ENCODE assay signal across 10 cellular contexts in genomic region chr5:9924614-9925013, GRCh38.
A peak's percentile ranks its signal among the peaks of the same experiment; 100 is the strongest.
DNase-seq lines count a peak whose midpoint lies in the region; ATAC-seq and TF ChIP-seq lines count a peak whose summit lies in the region.
"Had no signal": no experiment of that assay in that cellular context is flagged by ENCODE, and none has a peak within 500 bp of the region (broad histone marks: within the 10 kb centered on the region; RNA-seq: fewer than 3 reads in every experiment).

No MANE protein-coding gene starts in this region.

- ATAC-seq in GM18870 (IDR thresholded peaks at IDR 0.05; ENCODE audit: unreplicated experiment): peak; percentile 98
- ATAC-seq in HG03342 (IDR thresholded peaks at IDR 0.05; ENCODE audit: unreplicated experiment): peak; percentile 76
- ATAC-seq in activated T-helper 17 cell treated with anti-CD3 and anti-CD28 coated beads, Interleukin-2, amount 50 U/mL, for 72 hours (replicated peaks): peak; percentile 43
- ATAC-seq in naive thymus-derived CD8-positive, alpha-beta T cell: no peak
- ATAC-seq: natural killer cell treated with Interleukin-12 subunit alpha and Interleukin-12 subunit beta and Interleukin-15 and Interleukin-18, amount 100 ng/mL, for 72 hours had no signal

- no peak overlapping the region for H3K4me3 Mint-ChIP-seq in activated T-helper 17 cell treated with anti-CD3 and anti-CD28 coated beads, Interleukin-2, amount 50 U/mL, for 72 hours
- no peak overlapping the region for H3K4me3 Mint-ChIP-seq in naive thymus-derived CD8-positive, alpha-beta T cell
- H3K4me3 Mint-ChIP-seq: natural killer cell treated with Interleukin-12 subunit alpha and Interleukin-12 subunit beta and Interleukin-15 and Interleukin-18, amount 100 ng/mL, for 72 hours had no signal

- H3K4me1 ChIP-seq in trophoblast cell (ENCODE audit: control insufficient read depth in 1 of 2, insufficient read depth in 2 of 2, low read length in 2 of 2) (peaks cover 16 to 21% of the 10 kb centered on the region in 2 experiments), transverse colon (no peaks in the 10 kb centered on the region)
- H3K4me1 ChIP-seq: upper lobe of left lung had no signal

- H2BK120ac ChIP-seq in trophoblast cell (ENCODE audit: insufficient read depth, low read length, poor library complexity): peak overlapping the region; percentile 6

- H3K4me3 ChIP-seq in trophoblast cell (ENCODE audit: low read depth, low read length): no peak overlapping the region
- no peak overlapping the region for H3K4me3 ChIP-seq in transverse colon
- H3K4me3 ChIP-seq: upper lobe of left lung had no signal

- no peaks in the 10 kb centered on the region for H3K79me2 ChIP-seq in trophoblast cell (ENCODE audit: control insufficient read depth, insufficient read depth, low read length, poor library complexity)

- peak overlapping the region; percentile 57 for H4K8ac ChIP-seq in trophoblast cell (ENCODE audit: low read depth, low read length)

- H3K14ac ChIP-seq in trophoblast cell (ENCODE audit: low read length): peak overlapping the region; percentile 63

- no peaks in the 10 kb centered on the region for H3K27me3 Mint-ChIP-seq in activated T-helper 17 cell treated with anti-CD3 and anti-CD28 coated beads, Interleukin-2, amount 50 U/mL, for 72 hours
- H3K27me3 Mint-ChIP-seq in naive thymus-derived CD8-positive, alpha-beta T cell: peaks cover 0 to 4% (median 0%) of the 10 kb centered on the region in 5 donors
- H3K27me3 Mint-ChIP-seq: natural killer cell treated with Interleukin-12 subunit alpha and Interleukin-12 subunit beta and Interleukin-15 and Interleukin-18, amount 100 ng/mL, for 72 hours had no signal

- peak overlapping the region; percentile 81 for H2AK5ac ChIP-seq in trophoblast cell (ENCODE audit: low read length)

- H2BK5ac ChIP-seq in trophoblast cell (ENCODE audit: low read depth, low read length, poor library complexity): peak overlapping the region; percentile 5

- no CpG with 5 or more reads among the region's 2 CpGs for WGBS in trophoblast cell (ENCODE audit: extremely low coverage, insufficient coverage, insufficient read length)
- 56% methylated on average over 2 of the region's 2 CpGs; no CpG with 5 or more reads in 1 of the 2 donors for WGBS in transverse colon (ENCODE audit: low coverage in 1 of 2), 2 donors

- H4K12ac ChIP-seq in trophoblast cell (ENCODE audit: low read depth, low read length): no peak overlapping the region

- H3K4me1 Mint-ChIP-seq in activated T-helper 17 cell treated with anti-CD3 and anti-CD28 coated beads, Interleukin-2, amount 50 U/mL, for 72 hours: no peaks in the 10 kb centered on the region
- no peaks in the 10 kb centered on the region for H3K4me1 Mint-ChIP-seq in naive thymus-derived CD8-positive, alpha-beta T cell

- H4K91ac ChIP-seq in trophoblast cell (ENCODE audit: low read depth, low read length): peak overlapping the region; percentile 82

- peaks cover 13% of the 10 kb centered on the region for H3K9me3 Mint-ChIP-seq in activated T-helper 17 cell treated with anti-CD3 and anti-CD28 coated beads, Interleukin-2, amount 50 U/mL, for 72 hours
- H3K9me3 Mint-ChIP-seq in naive thymus-derived CD8-positive, alpha-beta T cell: peaks cover 0 to 34% (median 28%) of the 10 kb centered on the region in 9 donors

- no peak for TF ChIP-seq EP300 in transverse colon (IDR thresholded peaks at IDR 0.05; ENCODE audit: low read depth)

- H3K4me2 ChIP-seq in trophoblast cell (ENCODE audit: low read length): no peak overlapping the region

- H3K79me1 ChIP-seq in trophoblast cell (ENCODE audit: low read length): peaks cover 9% of the 10 kb centered on the region

- no peaks in the 10 kb centered on the region for H3K36me3 Mint-ChIP-seq in activated T-helper 17 cell treated with anti-CD3 and anti-CD28 coated beads, Interleukin-2, amount 50 U/mL, for 72 hours (ENCODE audit: low read depth)
- H3K36me3 Mint-ChIP-seq in naive thymus-derived CD8-positive, alpha-beta T cell: peaks cover 0 to 5% (median 0%) of the 10 kb centered on the region in 3 donors
- H3K36me3 Mint-ChIP-seq: natural killer cell treated with Interleukin-12 subunit alpha and Interleukin-12 subunit beta and Interleukin-15 and Interleukin-18, amount 100 ng/mL, for 72 hours had no signal

- no peak overlapping the region for H3K23ac ChIP-seq in trophoblast cell (ENCODE audit: low read length)

- DNase-seq in trophoblast cell: peak in 1 of 2 donors; percentile 58
- DNase-seq in D341Med (ENCODE audit: low spot score): no peak
- no peak for DNase-seq in GM10266 (ENCODE audit: extremely low spot score)
- no peak for DNase-seq in naive thymus-derived CD8-positive, alpha-beta T cell
- DNase-seq in transverse colon: no peak

- peak overlapping the region; percentile 89 for H2BK12ac ChIP-seq in trophoblast cell (ENCODE audit: low read length)

- peak overlapping the region; percentile 35 for H3K18ac ChIP-seq in trophoblast cell (ENCODE audit: low read length)

- H3K9ac ChIP-seq in trophoblast cell (ENCODE audit: low read length): no peak overlapping the region

- intact Hi-C loops in transverse colon (cut with DNase I; ENCODE audit: low total_unique reads): no loop called here

- POLR2A ChIA-PET in naive thymus-derived CD8-positive, alpha-beta T cell (lab: Charles Lee): no interaction called here

- no peaks in the 10 kb centered on the region for H3K27me3 ChIP-seq in trophoblast cell (ENCODE audit: insufficient read depth, low read length)
- H3K27me3 ChIP-seq in transverse colon: no peaks in the 10 kb centered on the region
- H3K27me3 ChIP-seq: upper lobe of left lung had no signal

- H3K27ac Mint-ChIP-seq in activated T-helper 17 cell treated with anti-CD3 and anti-CD28 coated beads, Interleukin-2, amount 50 U/mL, for 72 hours: no peak overlapping the region
- no peak overlapping the region for H3K27ac Mint-ChIP-seq in naive thymus-derived CD8-positive, alpha-beta T cell
- H3K27ac Mint-ChIP-seq: natural killer cell treated with Interleukin-12 subunit alpha and Interleukin-12 subunit beta and Interleukin-15 and Interleukin-18, amount 100 ng/mL, for 72 hours had no signal

- no peak for TF ChIP-seq POLR2A in transverse colon (IDR thresholded peaks at IDR 0.05)

- no peak overlapping the region for H3K4ac ChIP-seq in trophoblast cell (ENCODE audit: low read depth, low read length)

- H3K36me3 ChIP-seq in trophoblast cell (ENCODE audit: control insufficient read depth in 1 of 2, insufficient read depth in 2 of 2, low read length in 2 of 2) (no peaks in the 10 kb centered on the region), transverse colon (no peaks in the 10 kb centered on the region)
- H3K36me3 ChIP-seq: upper lobe of left lung had no signal

- TF ChIP-seq CTCF in GM10266 (IDR thresholded peaks at IDR 0.05; ENCODE audit: control insufficient read depth, insufficient read depth, low read depth, missing control alignments): no peak
- no peak for TF ChIP-seq CTCF in transverse colon (IDR thresholded peaks at IDR 0.05)

- no peak overlapping the region for H2AFZ ChIP-seq in trophoblast cell (ENCODE audit: insufficient read depth, low read length, poor library complexity)

- in situ Hi-C loops in transverse colon (cut with MboI; ENCODE audit: low pct_ligation_motif_present in 1 of 4, low pct_unique_long_range_greater_than_20kb in 1 of 4, low sequenced_read_pairs in 3 of 4): no loop called here

- H3K9me3 ChIP-seq in trophoblast cell (ENCODE audit: insufficient read depth, low read depth, low read length): peaks cover 4% of the 10 kb centered on the region
- H3K9me3 ChIP-seq in transverse colon: peaks cover 0 to 6% of the 10 kb centered on the region in 2 donors

- H3K27ac ChIP-seq in trophoblast cell (ENCODE audit: low read depth, low read length) (peak overlapping the region; percentile 16), transverse colon (no peak overlapping the region)
- H3K27ac ChIP-seq: upper lobe of left lung had no signal

Comparison
In these comparisons a context has a peak if more than half of its experiments do, and no peak if none do; other contexts are left out.
1. ATAC-seq: peak in GM18870 (single experiment), HG03342 (single experiment) and activated T-helper 17 cell treated with anti-CD3 and anti-CD28 coated beads, Interleukin-2, amount 50 U/mL, for 72 hours (single experiment); none in naive thymus-derived CD8-positive, alpha-beta T cell (0 of 2).